17 cellular contexts compared by ENCODE assay signal in genomic region chr12:127711108-127711507, GRCh38.
DNase-seq lines count a peak whose midpoint lies in the region; ATAC-seq and TF ChIP-seq lines count a peak whose summit lies in the region.
"Had no signal": no experiment of that assay in that cellular context is flagged by ENCODE, and none has a peak within 500 bp of the region (broad histone marks: within the 10 kb centered on the region; RNA-seq: fewer than 3 reads in every experiment).

No MANE protein-coding gene starts in this region.

- peaks cover 41% of the 10 kb centered on the region for H3K36me3 Mint-ChIP-seq in GM23338 (ENCODE audit: low read depth)
- no peaks in the 10 kb centered on the region for H3K36me3 Mint-ChIP-seq in naive thymus-derived CD4-positive, alpha-beta T cell
- no peaks in the 10 kb centered on the region for H3K36me3 Mint-ChIP-seq in CD4-positive, alpha-beta memory T cell
- H3K36me3 Mint-ChIP-seq: CD8-positive, alpha-beta memory T cell had no signal

- no peak overlapping the region for H3K27ac Mint-ChIP-seq in GM23338
- H3K27ac Mint-ChIP-seq in naive thymus-derived CD4-positive, alpha-beta T cell, result no peak overlapping the region
- H3K27ac Mint-ChIP-seq in CD4-positive, alpha-beta memory T cell, result no peak overlapping the region
- H3K27ac Mint-ChIP-seq: CD8-positive, alpha-beta memory T cell had no signal

- H3K4me3 ChIP-seq in GM23338 (no peak overlapping the region), RWPE2 (ENCODE audit: severe bottlenecking) (no peak overlapping the region), lower lobe of right lung (no peak overlapping the region)
- no peak overlapping the region for H3K4me3 ChIP-seq in naive thymus-derived CD4-positive, alpha-beta T cell (ENCODE audit: low read length)
- H3K4me3 ChIP-seq in CD4-positive, alpha-beta memory T cell (ENCODE audit: low read length in 2 of 2), result no peak overlapping the region

- H2AFZ ChIP-seq in GM23338, result no peak overlapping the region

- intact Hi-C loops in lower lobe of right lung (cut with DNase I), result no loop called here
- intact Hi-C loops in naive thymus-derived CD4-positive, alpha-beta T cell (cut with micrococcal nuclease), result no loop called here
- intact Hi-C loops in CD4-positive, alpha-beta memory T cell (cut with micrococcal nuclease), result no loop called here

- H3K27me3 Mint-ChIP-seq in GM23338 (ENCODE audit: insufficient read depth, low read depth, poor library complexity), result peaks cover 2% of the 10 kb centered on the region
- H3K27me3 Mint-ChIP-seq in naive thymus-derived CD4-positive, alpha-beta T cell, result no peaks in the 10 kb centered on the region
- H3K27me3 Mint-ChIP-seq in CD4-positive, alpha-beta memory T cell, result peaks cover 0 to 2% of the 10 kb centered on the region in 2 donors
- H3K27me3 Mint-ChIP-seq: CD8-positive, alpha-beta memory T cell had no signal

- POLR2A ChIA-PET in naive thymus-derived CD4-positive, alpha-beta T cell (lab: Charles Lee), result no interaction called here
- POLR2A ChIA-PET in CD4-positive, alpha-beta memory T cell (lab: Charles Lee; ENCODE audit: partially characterized antibody), result no interaction called here

- H3K4me3 Mint-ChIP-seq in GM23338, result no peak overlapping the region
- H3K4me3 Mint-ChIP-seq in naive thymus-derived CD4-positive, alpha-beta T cell, result no peak overlapping the region
- no peak overlapping the region for H3K4me3 Mint-ChIP-seq in CD4-positive, alpha-beta memory T cell
- H3K4me3 Mint-ChIP-seq: CD8-positive, alpha-beta memory T cell had no signal

- H3K9me3 ChIP-seq in RWPE2 (ENCODE audit: severe bottlenecking) (no peaks in the 10 kb centered on the region), lower lobe of right lung (no peaks in the 10 kb centered on the region)
- H3K9me3 ChIP-seq in naive thymus-derived CD4-positive, alpha-beta T cell (ENCODE audit: control insufficient read depth in 2 of 3, low read length in 3 of 3), result no peaks in the 10 kb centered on the region
- H3K9me3 ChIP-seq in CD4-positive, alpha-beta memory T cell (ENCODE audit: control insufficient read depth in 1 of 2, low read length in 2 of 2), result no peaks in the 10 kb centered on the region

- H3K4me2 ChIP-seq in GM23338, result no peak overlapping the region

- H3K36me3 ChIP-seq in GM23338 (ENCODE audit: insufficient read depth) (no peaks in the 10 kb centered on the region), RWPE2 (ENCODE audit: low read depth) (no peaks in the 10 kb centered on the region), lower lobe of right lung (no peaks in the 10 kb centered on the region)
- H3K36me3 ChIP-seq in naive thymus-derived CD4-positive, alpha-beta T cell (ENCODE audit: control insufficient read depth in 2 of 3, insufficient read depth in 3 of 3, low read length in 3 of 3), result no peaks in the 10 kb centered on the region
- H3K36me3 ChIP-seq in CD4-positive, alpha-beta memory T cell (ENCODE audit: insufficient read depth, low read length), result no peaks in the 10 kb centered on the region

- DNase-seq in GM23338 (ENCODE audit: low spot score) (peak; percentile 37), RWPE2 (ENCODE audit: low spot score) (no peak), lower lobe of right lung (no peak), occipital lobe (lab: John Stamatoyannopoulos, UW) (no peak)
- no peak for DNase-seq in naive thymus-derived CD4-positive, alpha-beta T cell
- DNase-seq in CD4-positive, alpha-beta memory T cell, result no peak
- DNase-seq: activated naive CD4-positive, alpha-beta T cell treated with Interleukin-2 at 50 U/mL for 16 hours; caudate nucleus; CD8-positive, alpha-beta memory T cell; left ventricle myocardium superior; NCI-H1417; NCI-H524 treated with DMSO at 0.1 percent for 48 hours; small intestine; substantia nigra had no signal

- no peaks in the 10 kb centered on the region for H3K4me1 Mint-ChIP-seq in GM23338
- no peaks in the 10 kb centered on the region for H3K4me1 Mint-ChIP-seq in naive thymus-derived CD4-positive, alpha-beta T cell
- H3K4me1 Mint-ChIP-seq in CD4-positive, alpha-beta memory T cell, result no peaks in the 10 kb centered on the region
- H3K4me1 Mint-ChIP-seq: CD8-positive, alpha-beta memory T cell had no signal

- H3K27me3 ChIP-seq in GM23338 (ENCODE audit: insufficient read depth) (no peaks in the 10 kb centered on the region), RWPE2 (ENCODE audit: insufficient read depth, poor library complexity, severe bottlenecking) (no peaks in the 10 kb centered on the region), lower lobe of right lung (ENCODE audit: low read depth) (peaks cover 4% of the 10 kb centered on the region)
- no peaks in the 10 kb centered on the region for H3K27me3 ChIP-seq in naive thymus-derived CD4-positive, alpha-beta T cell (ENCODE audit: control insufficient read depth in 2 of 2, insufficient read depth in 2 of 2, low read length in 2 of 2)
- H3K27me3 ChIP-seq in CD4-positive, alpha-beta memory T cell (ENCODE audit: insufficient read depth, low read length), result no peaks in the 10 kb centered on the region

- TF ChIP-seq CTCF in C4-2B (conservative IDR thresholded peaks at IDR 0.05), result peak; percentile 71
- peak; percentile 67 for TF ChIP-seq CTCF in GM23338 (conservative IDR thresholded peaks at IDR 0.05; ENCODE audit: low read depth in 2 of 2)
- peak; percentile 15 for TF ChIP-seq CTCF in RWPE2 (IDR thresholded peaks at IDR 0.05; ENCODE audit: poor library complexity, severe bottlenecking)
- peak; percentile 17 for TF ChIP-seq CTCF in lower lobe of right lung (IDR thresholded peaks at IDR 0.05)

- no peaks in the 10 kb centered on the region for H4K20me1 ChIP-seq in GM23338 (replicated peaks; ENCODE audit: insufficient read depth)

- ATAC-seq in GM23338 (no peak), RWPE2 (ENCODE audit: low read depth) (no peak), lower lobe of right lung (no peak), HG03342 (IDR thresholded peaks at IDR 0.05; ENCODE audit: unreplicated experiment) (no peak)
- ATAC-seq in naive thymus-derived CD4-positive, alpha-beta T cell, result no peak
- ATAC-seq: left ventricle myocardium superior, Right ventricle myocardium inferior had no signal

- H3K79me2 ChIP-seq in GM23338 (replicated peaks; ENCODE audit: insufficient read depth), result no peaks in the 10 kb centered on the region

- peaks cover 97% of the 10 kb centered on the region for H3K9me3 Mint-ChIP-seq in GM23338
- H3K9me3 Mint-ChIP-seq in naive thymus-derived CD4-positive, alpha-beta T cell, result peaks cover 0 to 14% (median 5%) of the 10 kb centered on the region in 11 donors
- H3K9me3 Mint-ChIP-seq in CD4-positive, alpha-beta memory T cell, result peaks cover 0 to 10% (median under 1%) of the 10 kb centered on the region in 8 donors

- CTCF ChIA-PET in naive thymus-derived CD4-positive, alpha-beta T cell (lab: Charles Lee), result no interaction called here
- CTCF ChIA-PET in CD4-positive, alpha-beta memory T cell (lab: Charles Lee; ENCODE audit: partially characterized antibody), result no interaction called here

- H3K27ac ChIP-seq in C4-2B (no peak overlapping the region), GM23338 (ENCODE audit: low read depth) (no peak overlapping the region), RWPE2 (ENCODE audit: poor library complexity, severe bottlenecking) (no peak overlapping the region), lower lobe of right lung (no peak overlapping the region)
- no peak overlapping the region for H3K27ac ChIP-seq in naive thymus-derived CD4-positive, alpha-beta T cell (ENCODE audit: low read depth, low read length)
- H3K27ac ChIP-seq in CD4-positive, alpha-beta memory T cell (ENCODE audit: low read depth, low read length), result no peak overlapping the region

- H3F3A ChIP-seq in GM23338 (replicated peaks; ENCODE audit: low read depth), result no peaks in the 10 kb centered on the region

- H3K4me1 ChIP-seq in GM23338 (ENCODE audit: insufficient read depth) (no peaks in the 10 kb centered on the region), RWPE2 (ENCODE audit: insufficient read depth, poor library complexity, severe bottlenecking) (no peaks in the 10 kb centered on the region), lower lobe of right lung (no peaks in the 10 kb centered on the region)
- no peaks in the 10 kb centered on the region for H3K4me1 ChIP-seq in naive thymus-derived CD4-positive, alpha-beta T cell (ENCODE audit: control insufficient read depth in 2 of 2, insufficient read depth in 2 of 2, low read length in 2 of 2)
- no peaks in the 10 kb centered on the region for H3K4me1 ChIP-seq in CD4-positive, alpha-beta memory T cell (ENCODE audit: insufficient read depth, low read length)

- no peaks in the 10 kb centered on the region for H3K9me2 ChIP-seq in GM23338 (ENCODE audit: insufficient read depth)

TF ChIP-seq in GM23338, 12 proteins besides CTCF, POLR2A, EP300 and RAD21 (continues in another document):
- TF ChIP-seq REST (IDR thresholded peaks at IDR 0.05; ENCODE audit: unreplicated experiment), result no peak
- TF ChIP-seq ZNF331 (CRISPR knock-in tag; IDR thresholded peaks at IDR 0.05; ENCODE audit: low read depth), result no peak
- no peak for TF ChIP-seq POLR2AphosphoS5 (IDR thresholded peaks at IDR 0.05; ENCODE audit: low read depth)

Comparison
In these comparisons a context has a peak if more than half of its experiments do, and no peak if none do; other contexts are left out.
1. CTCF ChIP-seq: peak in every context shown above with its lines; median percentile 71 in C4-2B; 67 in GM23338; 17 in lower lobe of right lung; 15 in RWPE2.